ENCODE assay signal across 10 cellular contexts in genomic region chr5:177428574-177429217, GRCh38. TPM values are rescaled to one million over a fixed set of nuclear protein-coding genes. Genes with fewer than 3 reads are reported as not detected.
DNase-seq lines count a peak whose midpoint lies in the region; ATAC-seq and TF ChIP-seq lines count a peak whose summit lies in the region.
"Had no signal": no experiment of that assay in that cellular context is flagged by ENCODE, and none has a peak within 500 bp of the region (broad histone marks: within the 10 kb centered on the region; RNA-seq: fewer than 3 reads in every experiment).

No MANE protein-coding gene starts in this region.

- no peak for ATAC-seq in effector memory CD8-positive, alpha-beta T cell (replicated peaks)
- ATAC-seq in foreskin keratinocyte = no peak

- peak overlapping the region; percentile 47; the same call in 1 of the 2 replicates for H3K9ac ChIP-seq in OCI-LY3 (ENCODE audit: low read length)

- TF ChIP-seq CTCF in OCI-LY3 (IDR thresholded peaks at IDR 0.05; ENCODE audit: low read depth, low read length) (no peak), spleen (IDR thresholded peaks at IDR 0.05 in 8 of 11, conservative IDR thresholded peaks at IDR 0.05 in 3 of 11) (no peak), foreskin keratinocyte (conservative IDR thresholded peaks at IDR 0.05) (no peak)

- H4K20me1 ChIP-seq in OCI-LY3 (ENCODE audit: insufficient read depth, low read length) = peaks cover 21% of the 10 kb centered on the region

- H3K36me3 Mint-ChIP-seq in effector memory CD8-positive, alpha-beta T cell (ENCODE audit: insufficient read depth) = peaks cover 70% of the 10 kb centered on the region

- peaks cover 64 to 69% of the 10 kb centered on the region in 2 donors for H3K4me1 Mint-ChIP-seq in effector memory CD8-positive, alpha-beta T cell (ENCODE audit: low read depth in 2 of 2)

- no peaks in the 10 kb centered on the region for H3K9me3 ChIP-seq in OCI-LY3 (ENCODE audit: insufficient read depth, low read length)
- H3K9me3 ChIP-seq in spleen = no peaks in the 10 kb centered on the region

- peaks cover 40% of the 10 kb centered on the region for H3K79me2 ChIP-seq in OCI-LY3 (ENCODE audit: low read length)

- H3K4me2 ChIP-seq in OCI-LY3 (ENCODE audit: low read length) = peak overlapping the region; percentile 97

- peak overlapping the region; percentile 90 to 93 for H3K4me3 Mint-ChIP-seq in effector memory CD8-positive, alpha-beta T cell

- intact Hi-C loops in spleen (cut with DNase I; ENCODE audit: low total_unique reads) = no loop called here

- no peak overlapping the region for H2AFZ ChIP-seq in OCI-LY3 (ENCODE audit: low read depth, low read length)

- H3K36me3 ChIP-seq in OCI-LY3 (replicated peaks; ENCODE audit: low read depth, low read length) (peaks cover 17% of the 10 kb centered on the region), spleen (peaks cover 0 to 42% (median 28%) of the 10 kb centered on the region in 6 donors)

- WGBS in spleen, 5 donors = 31 to 66% (median 49%) methylated on average over 9 to 10 of the region's 10 CpGs

- no peak for TF ChIP-seq POLR2A in spleen (IDR thresholded peaks at IDR 0.05)

- H3K4me1 ChIP-seq in OCI-LY3 (ENCODE audit: low read length) (peaks cover 55% of the 10 kb centered on the region), spleen (peaks cover 66 to 83% (median 77%) of the 10 kb centered on the region in 6 donors), foreskin keratinocyte (peaks cover 10% of the 10 kb centered on the region)

- peak overlapping the region; percentile 52 for H3K4me3 ChIP-seq in OCI-LY3 (ENCODE audit: low read length)
- H3K4me3 ChIP-seq in spleen = peak overlapping the region; percentile 58 to 90 (median 78)

- no peaks in the 10 kb centered on the region for H3K27me3 Mint-ChIP-seq in effector memory CD8-positive, alpha-beta T cell

- peak; percentile 37 for DNase-seq in activated CD4-positive, CD25-positive, alpha-beta regulatory T cell treated with anti-CD3 and anti-CD28 coated beads, Interleukin-2, amount 50 U/mL, for 72 hours
- DNase-seq in activated CD4-positive, CD25-positive, alpha-beta regulatory T cell (lab: John Stamatoyannopoulos, UW) = no peak
- no peak for DNase-seq in effector memory CD8-positive, alpha-beta T cell
- DNase-seq in spleen = peak; percentile 82
- no peak for DNase-seq in foreskin keratinocyte
- no peak for DNase-seq in pons (ENCODE audit: low spot score)
- no peak for DNase-seq in NCI-H2227 (lab: John Stamatoyannopoulos, UW; ENCODE audit: unreplicated experiment)

- no peaks in the 10 kb centered on the region for H3K9me3 Mint-ChIP-seq in effector memory CD8-positive, alpha-beta T cell

- H3K27ac ChIP-seq in OCI-LY3 (ENCODE audit: low read length) (peak overlapping the region; percentile 31), spleen (peak overlapping the region; percentile 92 to 99 (median 98)), foreskin keratinocyte (no peak overlapping the region)

- H3K27me3 ChIP-seq in OCI-LY3 (ENCODE audit: low read depth, low read length) (no peaks in the 10 kb centered on the region), spleen (replicated peaks in 1 of 7) (no peaks in the 10 kb centered on the region), foreskin keratinocyte (no peaks in the 10 kb centered on the region)

- peak overlapping the region; percentile 76 to 93 for H3K27ac Mint-ChIP-seq in effector memory CD8-positive, alpha-beta T cell

RNA-seq across cellular contexts. Expression of gene GRK6, which starts 2.2 kb away (rescaled TPM):
- total RNA-seq in spleen (100 to 1,000 TPM; 114 to 170 (median 149) TPM), foreskin keratinocyte (49.4 and 58.1 TPM in 2 replicates)
- polyA plus RNA-seq in spleen (10 to 100 TPM; 45.7 to 75.9 (median 55.3) TPM), foreskin keratinocyte (44.7 and 50.5 TPM in 2 replicates)

RNA-seq across cellular contexts. Expression of gene PRR7, which starts 17.9 kb away (rescaled TPM):
- total RNA-seq in spleen (1 to 10 TPM in 6 of 7 donors, not detected in 1; 2.6 to 5.3 (median 4.7) TPM), foreskin keratinocyte (2.4 and 3.0 TPM in 2 replicates)
- polyA plus RNA-seq in spleen (1 to 10 TPM; 1.7 to 5.7 (median 3.9) TPM), foreskin keratinocyte (4.7 and 5.0 TPM in 2 replicates)

RNA-seq across cellular contexts. Expression of gene F12, which starts 19.3 kb away (rescaled TPM):
- total RNA-seq in spleen (1 to 10 TPM in 3 of 7 donors, under 1 TPM in 4; 0.60 to 1.7 (median 0.94) TPM), foreskin keratinocyte (6.0 and 9.7 TPM in 2 replicates)
- polyA plus RNA-seq in spleen (1 to 10 TPM; 1.1 to 2.3 (median 1.3) TPM), foreskin keratinocyte (11.8 and 12.3 TPM in 2 replicates)

RNA-seq across cellular contexts. Expression of gene PFN3, which starts 28.2 kb away (rescaled TPM):
- total RNA-seq in spleen = not detected
- polyA plus RNA-seq in spleen = not detected
- not detected in 2 replicates for total RNA-seq in foreskin keratinocyte
- polyA plus RNA-seq in foreskin keratinocyte = not detected in 2 replicates
- total RNA-seq: endothelial cell of umbilical vein had no signal
- polyA plus RNA-seq: AG04450, endothelial cell of umbilical vein had no signal

RNA-seq across cellular contexts. Expression of gene SLC34A1, which starts 44.5 kb away (rescaled TPM):
- total RNA-seq in spleen (under 1 TPM in 5 of 7 donors, not detected in 2; 0.13 to 0.77 (median 0.19) TPM), foreskin keratinocyte (not detected in 2 replicates)
- polyA plus RNA-seq in spleen (under 1 TPM in 2 of 3 donors, not detected in 1; 0.02 to 0.06 TPM), foreskin keratinocyte (not detected in 2 replicates)
- total RNA-seq: endothelial cell of umbilical vein had no signal
- polyA plus RNA-seq: AG04450, endothelial cell of umbilical vein had no signal

Comparison
In these comparisons a context has a peak if more than half of its experiments do, and no peak if none do; other contexts are left out.
1. DNase-seq: peak in activated CD4-positive, CD25-positive, alpha-beta regulatory T cell treated with anti-CD3 and anti-CD28 coated beads, Interleukin-2, amount 50 U/mL, for 72 hours (single experiment) and spleen (single experiment); none in activated CD4-positive, CD25-positive, alpha-beta regulatory T cell (0 of 4), effector memory CD8-positive, alpha-beta T cell (0 of 3), foreskin keratinocyte (0 of 2), pons (single experiment) and NCI-H2227 (single experiment).